Comparison of ENCODE assay signal across 15 cellular contexts in genomic region chr13:36804588-36804987, GRCh38. TPM values are rescaled to one million over a fixed set of nuclear protein-coding genes. Genes with fewer than 3 reads are reported as not detected.
DNase-seq lines count a peak whose midpoint lies in the region; TF ChIP-seq lines count a peak whose summit lies in the region.
"Had no signal": no experiment of that assay in that cellular context is flagged by ENCODE, and none has a peak within 500 bp of the region (broad histone marks: within the 10 kb centered on the region; RNA-seq: fewer than 3 reads in every experiment).

No MANE protein-coding gene starts in this region.

- peaks cover 46% of the 10 kb centered on the region for H3K27me3 Mint-ChIP-seq in activated T-cell treated with anti-CD3 and anti-CD28 coated beads, Interleukin-2, amount 50 U/mL, for 24 hours

- POLR2A ChIA-PET in RWPE1 (lab: Yijun Ruan, JAX; ENCODE audit: low non-redundant PET) = no interaction called here

- no peak overlapping the region for H3K27ac Mint-ChIP-seq in activated T-cell treated with anti-CD3 and anti-CD28 coated beads, Interleukin-2, amount 50 U/mL, for 24 hours
- H3K27ac Mint-ChIP-seq: CD8-positive, alpha-beta T cell had no signal

- CTCF ChIA-PET in RWPE1 (lab: Yijun Ruan, JAX) = no interaction called here

- H3K27me3 ChIP-seq in colonic mucosa = no peaks in the 10 kb centered on the region
- no peaks in the 10 kb centered on the region; the same call in 1 of the 2 replicates for H3K27me3 ChIP-seq in BE2C

- no peak for TF ChIP-seq CTCF in colonic mucosa (IDR thresholded peaks at IDR 0.05)
- TF ChIP-seq CTCF in BE2C (IDR thresholded peaks at IDR 0.05; ENCODE audit: low read depth, low read length) = no peak
- no peak for TF ChIP-seq CTCF in RWPE1 (conservative IDR thresholded peaks at IDR 0.05; ENCODE audit: low read depth)

- no peak overlapping the region for H3K4me3 Mint-ChIP-seq in activated T-cell treated with anti-CD3 and anti-CD28 coated beads, Interleukin-2, amount 50 U/mL, for 24 hours
- H3K4me3 Mint-ChIP-seq: CD8-positive, alpha-beta T cell had no signal

- H3K9me3 ChIP-seq in colonic mucosa (no peaks in the 10 kb centered on the region), BE2C (no peaks in the 10 kb centered on the region)
- H3K9me3 ChIP-seq: Caco-2, HAP-1 had no signal

- H3K4me1 ChIP-seq in colonic mucosa = no peaks in the 10 kb centered on the region
- no peaks in the 10 kb centered on the region for H3K4me1 ChIP-seq in BE2C
- H3K4me1 ChIP-seq: Caco-2 had no signal

- H3K4me1 Mint-ChIP-seq in activated T-cell treated with anti-CD3 and anti-CD28 coated beads, Interleukin-2, amount 50 U/mL, for 24 hours (ENCODE audit: low read depth) = no peaks in the 10 kb centered on the region

- no peaks in the 10 kb centered on the region for H3K36me3 Mint-ChIP-seq in activated T-cell treated with anti-CD3 and anti-CD28 coated beads, Interleukin-2, amount 50 U/mL, for 24 hours (ENCODE audit: low read depth)
- H3K36me3 Mint-ChIP-seq: CD8-positive, alpha-beta T cell had no signal

- H3K36me3 ChIP-seq in colonic mucosa (no peaks in the 10 kb centered on the region), BE2C (no peaks in the 10 kb centered on the region)
- H3K36me3 ChIP-seq: HAP-1 had no signal

- peak; percentile 5 for DNase-seq in DMS53 (lab: John Stamatoyannopoulos, UW)
- DNase-seq in DMS53 treated with DMSO at 0.1 percent for 48 hours (lab: John Stamatoyannopoulos, UW; ENCODE audit: unreplicated experiment) = no peak
- peak; percentile 40 for DNase-seq in COR-L47 (lab: John Stamatoyannopoulos, UW)
- peak; percentile 32 for DNase-seq in colonic mucosa
- peak; percentile 21 for DNase-seq in mucosa of gallbladder (ENCODE audit: low spot score)
- no peak for DNase-seq in activated T-cell treated with anti-CD3 and anti-CD28 coated beads, Interleukin-2, amount 50 U/mL, for 24 hours
- DNase-seq in BE2C = no peak
- no peak for DNase-seq in RWPE1 (ENCODE audit: low spot score)
- DNase-seq: AML-193; Caco-2; CD8-positive, alpha-beta T cell; IMR-90 had no signal

- H3K9ac ChIP-seq in colonic mucosa (ENCODE audit: low read depth in 2 of 2, low read length in 2 of 2) = no peak overlapping the region

- no peak overlapping the region for H3K4me3 ChIP-seq in colonic mucosa
- no peak overlapping the region for H3K4me3 ChIP-seq in BE2C (ENCODE audit: low read depth, low read length)
- H3K4me3 ChIP-seq: HAP-1 had no signal

- H3K27ac ChIP-seq in colonic mucosa (no peak overlapping the region), RWPE1 (no peak overlapping the region)
- H3K27ac ChIP-seq: 22Rv1, C4-2B had no signal

- H3K9me3 Mint-ChIP-seq in activated T-cell treated with anti-CD3 and anti-CD28 coated beads, Interleukin-2, amount 50 U/mL, for 24 hours = no peaks in the 10 kb centered on the region
- H3K9me3 Mint-ChIP-seq: CD8-positive, alpha-beta T cell had no signal

- intact Hi-C loops in colonic mucosa (cut with DNase I) = no loop called here

RNA-seq across cellular contexts. Expression of gene RFXAP, which starts 14.4 kb away (rescaled TPM):
- total RNA-seq in colonic mucosa (1 to 10 TPM; 2.4 to 3.0 TPM), mucosa of gallbladder (4.4 TPM)
- 5.0 TPM for polyA plus RNA-seq in BE2C (2012; ENCODE audit: insufficient read depth, insufficient read length, low read depth)

Comparison
In these comparisons a context has a peak if more than half of its experiments do, and no peak if none do; other contexts are left out.
1. DNase-seq: peak in DMS53 (single experiment), COR-L47 (single experiment), colonic mucosa (single experiment) and mucosa of gallbladder (single experiment); none in DMS53 treated with DMSO at 0.1 percent for 48 hours (single experiment), activated T-cell treated with anti-CD3 and anti-CD28 coated beads, Interleukin-2, amount 50 U/mL, for 24 hours (single experiment), BE2C (single experiment) and RWPE1 (single experiment).